In the genomic region with DNA sequence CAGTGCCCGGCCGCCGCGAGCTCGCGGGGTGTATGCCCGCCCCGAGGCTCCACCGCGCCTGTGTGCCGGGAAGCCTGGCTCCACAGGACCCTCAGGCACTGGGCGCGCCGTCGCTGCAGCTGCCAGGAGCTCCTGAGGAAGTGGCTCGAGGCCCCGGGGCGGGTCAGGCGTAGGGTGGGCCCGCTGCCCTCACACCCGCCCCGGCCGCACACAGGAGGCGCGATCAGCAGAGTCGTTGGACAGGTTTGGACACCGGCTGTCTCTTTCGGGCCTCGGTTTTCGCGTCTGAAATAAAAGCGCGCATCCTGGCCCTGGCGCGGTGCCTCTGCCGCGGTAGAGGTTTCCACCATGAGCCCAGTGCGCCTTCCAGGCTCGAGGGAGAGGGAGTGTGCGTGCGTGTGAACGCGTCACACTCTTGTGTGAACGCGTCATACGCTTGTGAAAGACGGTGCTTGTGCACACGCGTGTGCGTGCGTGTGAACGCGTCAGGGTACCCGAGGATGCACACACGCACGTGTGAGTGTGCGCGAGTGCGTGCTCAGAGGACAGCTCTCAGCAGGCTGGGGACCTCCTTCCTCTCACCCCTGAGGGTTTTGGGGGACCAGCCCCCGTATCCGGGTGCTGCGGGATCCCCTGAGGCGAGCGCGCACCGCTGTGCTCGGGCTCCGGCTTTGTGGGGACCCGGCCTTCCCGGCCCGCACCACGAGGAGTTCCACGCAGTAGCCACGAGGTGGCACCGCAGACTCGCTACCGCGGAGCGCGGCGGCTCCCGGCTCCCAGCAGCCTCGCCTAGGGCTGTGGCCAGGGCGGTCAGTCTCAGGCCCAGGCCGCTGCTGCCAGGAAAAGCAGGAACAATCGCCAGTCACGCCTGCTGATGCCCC, we compare ENCODE assay signal across 9 cellular contexts.
A peak's percentile ranks its signal among the peaks of the same experiment; 100 is the strongest.
DNase-seq lines count a peak whose midpoint lies in the region; ATAC-seq, FAIRE-seq and TF ChIP-seq lines count a peak whose summit lies in the region.
"Had no signal": no experiment of that assay in that cellular context is flagged by ENCODE, and none has a peak within 500 bp of the region (broad histone marks: within the 10 kb centered on the region; RNA-seq: fewer than 3 reads in every experiment).

No MANE protein-coding gene starts in this region.

- intact Hi-C loops in heart right ventricle (cut with DNase I) = loop anchor here (1.0 to 5.0 kb wide), 4 partner anchors 211 to 241 kb away; partner anchors contain the start of gene RET (in 1 of the 10)
- intact Hi-C loops in posterior cingulate gyrus (cut with DNase I) = loop anchor here (1.0 kb wide), 1 partner anchor 239 kb away; no protein-coding TSS in a partner anchor

- FAIRE-seq in RCC 7860 (lab: Jason Lieb, UNC) = no peak

- peaks cover 2 to 19% (median 15%) of the 10 kb centered on the region in 9 donors for H3K4me1 ChIP-seq in heart right ventricle

- no peak overlapping the region for H3K27ac ChIP-seq in heart right ventricle
- H3K27ac ChIP-seq: skin epidermis had no signal

- no peaks in the 10 kb centered on the region for H3K9me3 ChIP-seq in heart right ventricle

- peaks cover 0 to 52% (median 44%) of the 10 kb centered on the region in 7 donors for H3K27me3 ChIP-seq in heart right ventricle

- ATAC-seq in HG03354 (IDR thresholded peaks at IDR 0.05; ENCODE audit: poor library complexity, severe bottlenecking, unreplicated experiment) (peak; percentile 84), heart right ventricle (peak; percentile 99 to 100 (median 100)), HG03469 (IDR thresholded peaks at IDR 0.05; ENCODE audit: unreplicated experiment) (no peak)

- DNase-seq in NCI-H82 (lab: John Stamatoyannopoulos, UW) (peak; percentile 62), NCI-H82 treated with DMSO at 0.1 percent for 48 hours (lab: John Stamatoyannopoulos, UW; ENCODE audit: unreplicated experiment) (no peak), RCC 7860 (ENCODE audit: low spot score) (peak; percentile 23), amniotic epithelial cell (ENCODE audit: low read depth) (peak; percentile 40), heart right ventricle (peak; percentile 75 to 87), posterior cingulate gyrus (peak; percentile 63 to 98 (median 85))

- no peaks in the 10 kb centered on the region for H3K36me3 ChIP-seq in heart right ventricle

- WGBS in heart right ventricle, 2 donors = 2% methylated on average over 87 of the region's 87 CpGs

- H3K4me3 ChIP-seq in heart right ventricle = peak overlapping the region in 9 of 10 donors; percentile 3 to 42 (median 29)

- peak; percentile 65 to 88 (median 77) for TF ChIP-seq CTCF in heart right ventricle (IDR thresholded peaks at IDR 0.05)
